10 cellular contexts compared by ENCODE assay signal in genomic region chr2:239192975-239193374, GRCh38.
"Had no signal": no experiment of that assay in that cellular context is flagged by ENCODE, and none has a peak within 500 bp of the region (broad histone marks: within the 10 kb centered on the region; RNA-seq: fewer than 3 reads in every experiment).

No MANE protein-coding gene starts in this region.

- H3K4me1 ChIP-seq: right atrium auricular region had no signal

- H3K27ac Mint-ChIP-seq: activated B cell treated with CpG ODN at 0.5 μM for 24 hours; activated CD4-positive, alpha-beta T cell treated with anti-CD3 and anti-CD28 coated beads, Interleukin-2, amount 10 ng/mL, durations not matched to agents 7 days and 5 days had no signal

- H3K4me3 ChIP-seq: heart right ventricle, neural progenitor cell, right atrium auricular region, smooth muscle cell had no signal

- H3K27me3 ChIP-seq: heart right ventricle, neural progenitor cell, right atrium auricular region had no signal

- H3K4me1 Mint-ChIP-seq: activated CD4-positive, alpha-beta T cell treated with anti-CD3 and anti-CD28 coated beads, Interleukin-2, amount 10 ng/mL, durations not matched to agents 7 days and 5 days had no signal

- H3K27me3 Mint-ChIP-seq: activated B cell treated with CpG ODN at 0.5 μM for 24 hours; activated CD4-positive, alpha-beta T cell treated with anti-CD3 and anti-CD28 coated beads, Interleukin-2, amount 10 ng/mL, durations not matched to agents 7 days and 5 days had no signal

- DNase-seq: activated B cell treated with CpG ODN at 0.5 μM for 24 hours; activated CD4-positive, alpha-beta T cell treated with anti-CD3 and anti-CD28 coated beads, Interleukin-2, amount 10 ng/mL, durations not matched to agents 7 days and 5 days; cerebellar nuclear complex; foreskin melanocyte; SHP77 had no signal

- ATAC-seq: SK-N-SH treated with all-trans-retinoic acid at 6 μM for 48 hours had no signal

- H3K27ac ChIP-seq: heart right ventricle, neural progenitor cell, right atrium auricular region had no signal

- H3K4me3 Mint-ChIP-seq: activated B cell treated with CpG ODN at 0.5 μM for 24 hours; activated CD4-positive, alpha-beta T cell treated with anti-CD3 and anti-CD28 coated beads, Interleukin-2, amount 10 ng/mL, durations not matched to agents 7 days and 5 days; neural progenitor cell had no signal

- H3K9me3 Mint-ChIP-seq: activated B cell treated with CpG ODN at 0.5 μM for 24 hours, neural progenitor cell had no signal
